Comparison of ENCODE assay signal across 8 cellular contexts in the genomic region with DNA sequence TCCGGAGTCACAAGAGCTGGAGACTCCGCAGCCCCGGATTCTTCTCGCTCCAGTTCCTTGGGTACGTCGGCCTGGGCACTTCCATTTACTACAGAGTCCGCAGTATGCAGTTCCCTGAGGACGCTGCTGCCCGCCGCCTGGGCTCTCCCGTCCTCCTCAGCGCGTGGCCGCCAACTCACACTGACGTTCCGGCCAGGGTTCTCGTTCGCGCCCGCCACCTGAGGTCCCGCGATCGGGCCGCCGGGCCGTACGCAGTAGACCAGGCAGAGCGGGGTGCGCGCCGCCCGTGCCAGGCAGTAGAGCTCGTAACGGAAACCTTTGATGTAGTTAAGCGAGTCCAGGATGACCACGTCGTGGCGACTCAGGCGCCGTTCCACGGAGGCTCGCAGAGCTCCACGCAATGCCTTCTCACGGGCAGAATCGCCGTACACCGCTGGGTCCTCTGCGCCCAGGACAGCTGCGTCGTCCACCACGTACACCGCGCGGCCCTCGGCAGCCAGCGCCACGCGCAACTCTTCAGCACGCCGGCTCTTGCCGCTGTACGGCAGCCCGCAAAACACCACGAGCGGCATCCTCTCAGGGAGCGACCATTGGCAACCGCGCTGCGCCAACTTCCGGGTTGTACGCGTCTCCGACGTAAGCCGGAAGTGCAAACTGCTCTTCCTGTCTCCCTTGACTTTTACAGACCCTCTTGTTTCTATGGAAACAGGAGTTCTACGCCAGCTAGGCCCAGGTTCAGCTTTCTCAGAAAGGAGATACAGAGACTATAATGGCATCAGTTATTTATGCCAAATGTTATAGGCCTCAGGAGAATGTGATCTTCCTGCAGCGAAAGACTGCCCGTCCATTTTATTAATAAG. TPM values are rescaled to one million over a fixed set of nuclear protein-coding genes. Genes with fewer than 3 reads are reported as not detected.
A peak's percentile ranks its signal among the peaks of the same experiment; 100 is the strongest.
DNase-seq lines count a peak whose midpoint lies in the region; ATAC-seq, FAIRE-seq and TF ChIP-seq lines count a peak whose summit lies in the region.

A gene with protein sequence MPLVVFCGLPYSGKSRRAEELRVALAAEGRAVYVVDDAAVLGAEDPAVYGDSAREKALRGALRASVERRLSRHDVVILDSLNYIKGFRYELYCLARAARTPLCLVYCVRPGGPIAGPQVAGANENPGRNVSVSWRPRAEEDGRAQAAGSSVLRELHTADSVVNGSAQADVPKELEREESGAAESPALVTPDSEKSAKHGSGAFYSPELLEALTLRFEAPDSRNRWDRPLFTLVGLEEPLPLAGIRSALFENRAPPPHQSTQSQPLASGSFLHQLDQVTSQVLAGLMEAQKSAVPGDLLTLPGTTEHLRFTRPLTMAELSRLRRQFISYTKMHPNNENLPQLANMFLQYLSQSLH (minus strand): TSS at position 621 of the 860 bp plus-strand sequence. CDS start 49 bp downstream, at position 572.

- ATAC-seq in GM18873 (IDR thresholded peaks at IDR 0.05; ENCODE audit: low FRiP score, unreplicated experiment): peak; percentile 79
- peak; percentile 76 for ATAC-seq in HG03139 (IDR thresholded peaks at IDR 0.05; ENCODE audit: unreplicated experiment)

- CTCF ChIA-PET in AG04449 (lab: Yijun Ruan, JAX): interaction anchor here (0.7 to 1.6 kb wide), 3 partner anchors 9 to 137 kb away, joined by 3 to 6 read pairs (median 4); a partner anchor contains a TSS

- peak; percentile 51 for DNase-seq in AG04449 (ENCODE audit: low read depth, low spot score)
- peak; percentile 85 for DNase-seq in NCI-H2196 treated with DMSO at 0.1 percent for 48 hours (lab: John Stamatoyannopoulos, UW; ENCODE audit: unreplicated experiment)
- DNase-seq in WERI-Rb-1: peak; percentile 83
- DNase-seq in breast epithelium (ENCODE audit: low spot score in 2 of 2): peak; percentile 68 to 82
- DNase-seq in iPS-NIHi11 (ENCODE audit: low spot score): peak; percentile 90
- peak; percentile 87 for DNase-seq in small intestine

- TF ChIP-seq POLR2A in breast epithelium (IDR thresholded peaks at IDR 0.05): peak; percentile 38

- H3K27me3 ChIP-seq in WERI-Rb-1 (ENCODE audit: insufficient read depth, low read depth, severe bottlenecking) (no peaks in the 10 kb centered on the region), breast epithelium (no peaks in the 10 kb centered on the region), small intestine (ENCODE audit: control insufficient read depth in 2 of 2, insufficient read depth in 2 of 2, low read length in 2 of 2) (no peaks in the 10 kb centered on the region)

- WGBS in small intestine, 3 donors: 2 to 3% (median 2%) methylated on average over 75 to 78 of the region's 78 CpGs

- FAIRE-seq in small intestine (lab: Jason Lieb, UNC): no peak

- H3K9me3 ChIP-seq in WERI-Rb-1 (ENCODE audit: severe bottlenecking) (no peaks in the 10 kb centered on the region), breast epithelium (no peaks in the 10 kb centered on the region), small intestine (ENCODE audit: control insufficient read depth, low read depth) (no peaks in the 10 kb centered on the region)

- no peak for TF ChIP-seq CTCF in AG04449 (IDR thresholded peaks at IDR 0.05; ENCODE audit: insufficient read depth, low read length, missing control alignments)
- no peak for TF ChIP-seq CTCF in WERI-Rb-1 (IDR thresholded peaks at IDR 0.05; ENCODE audit: low read depth, low read length)
- TF ChIP-seq CTCF in breast epithelium (IDR thresholded peaks at IDR 0.05): no peak

- H3K27ac ChIP-seq in WERI-Rb-1: peak within 1 kb of the TSS; percentile 79
- peak within 1 kb of the TSS; percentile 89 to 97 for H3K27ac ChIP-seq in breast epithelium
- H3K27ac ChIP-seq in small intestine (ENCODE audit: low read depth in 1 of 2, low read length in 1 of 2): peak within 1 kb of the TSS; percentile 82 to 99

- H3K4me1 ChIP-seq in breast epithelium: peaks cover 3 to 11% of the 10 kb centered on the region in 2 donors
- H3K4me1 ChIP-seq in small intestine (ENCODE audit: control insufficient read depth in 2 of 2, insufficient read depth in 1 of 2, low read depth in 1 of 2, low read length in 1 of 2): peaks cover 0 to 4% of the 10 kb centered on the region in 2 donors

- POLR2A ChIA-PET in AG04449 (lab: Yijun Ruan, JAX): interaction anchor here (0.6 to 1.7 kb wide), 3 partner anchors 20 to 26 kb away, joined by 3 to 6 read pairs (median 5); a partner anchor contains a TSS

- H3K4me3 ChIP-seq in AG04449 (ENCODE audit: low read depth, low read length): peak within 1 kb of the TSS; percentile 99
- peak within 1 kb of the TSS; percentile 84 for H3K4me3 ChIP-seq in WERI-Rb-1 (ENCODE audit: low read depth, low read length)
- peak within 1 kb of the TSS; percentile 87 to 95 (median 92) for H3K4me3 ChIP-seq in breast epithelium
- H3K4me3 ChIP-seq in small intestine (ENCODE audit: low read depth in 1 of 2, low read length in 2 of 2): peak within 1 kb of the TSS; percentile 69 to 93

- H3K36me3 ChIP-seq in WERI-Rb-1 (peaks cover 22% of the 10 kb centered on the region), breast epithelium (no peaks in the 10 kb centered on the region), small intestine (ENCODE audit: control insufficient read depth in 2 of 2, insufficient read depth in 2 of 2, low read length in 2 of 2) (no peaks in the 10 kb centered on the region)

- intact Hi-C loops in breast epithelium (cut with DNase I; ENCODE audit: low total_unique reads): no loop called here

RNA-seq across cellular contexts. Expression of the gene that starts here (rescaled TPM):
- total RNA-seq in breast epithelium: 10 to 100 TPM in 1 of 3 donors, 1 to 10 TPM in 2; 4.4 to 13.6 (median 7.9) TPM
- polyA plus RNA-seq in small intestine: 1 to 10 TPM; 5.1 to 7.9 (median 5.4) TPM

Comparison
In these comparisons a context has a peak if more than half of its experiments do, and no peak if none do; other contexts are left out.
1. Peak in every context shown above with its lines: DNase-seq, ATAC-seq, H3K4me3 ChIP-seq and H3K27ac ChIP-seq.